In genomic region chrX:31894152-31894551, GRCh38 we compare ENCODE assay signal across 29 cellular contexts.
"Had no signal": no experiment of that assay in that cellular context is flagged by ENCODE, and none has a peak within 500 bp of the region (broad histone marks: within the 10 kb centered on the region; RNA-seq: fewer than 3 reads in every experiment).

No MANE protein-coding gene starts in this region.

- H3K36me3 ChIP-seq: adrenal gland, gastroesophageal sphincter, lower lobe of right lung, thyroid gland, upper lobe of right lung had no signal

- H3K9me3 ChIP-seq: adrenal gland, body of pancreas, gastroesophageal sphincter, lower lobe of right lung, thyroid gland, upper lobe of right lung had no signal

- H3K27me3 ChIP-seq: adrenal gland, body of pancreas, gastroesophageal sphincter, hepatocyte, thyroid gland, upper lobe of right lung had no signal

- H3K4me3 ChIP-seq: adrenal gland, body of pancreas, coronary artery, dorsolateral prefrontal cortex, gastroesophageal sphincter, hepatocyte, lower lobe of right lung, thyroid gland, upper lobe of right lung had no signal

- FAIRE-seq: keratinocyte, small intestine, TTC549 had no signal

- DNase-seq: activated CD4-positive, alpha-beta T cell treated with anti-CD3 and anti-CD28 coated beads for 4 hours; activated CD4-positive, alpha-beta T cell treated with anti-CD3 and anti-CD28 coated beads, Interleukin-2, amount 50 U/mL, for 4 hours; activated naive CD4-positive, alpha-beta T cell treated with Interleukin-2 at 50 U/mL for 16 hours; activated naive CD8-positive, alpha-beta T cell treated with anti-CD3 and anti-CD28 coated beads for 36 hours; activated T-cell treated with anti-CD3 and anti-CD28 coated beads for 4 hours; activated T-cell treated with anti-CD3 and anti-CD28 coated beads, Interleukin-2, amount 50 U/mL, for 72 hours; aorta; effector memory CD4-positive, alpha-beta T cell; left colon; lower lobe of right lung; mesenchymal stem cell; naive thymus-derived CD8-positive, alpha-beta T cell; posterior cingulate gyrus; small intestine; stimulated activated CD4-positive, alpha-beta T cell treated with anti-CD3 and anti-CD28 coated beads, Interleukin-4, amount 100 ng/mL, for 24 hours; T-helper 9 cell; thyroid gland; upper lobe of right lung had no signal

- ATAC-seq: activated T-cell treated with anti-CD3 and anti-CD28 coated beads, Interleukin-2, amount 50 U/mL, for 72 hours; body of pancreas; gastroesophageal sphincter; left colon; lower lobe of right lung; naive thymus-derived CD8-positive, alpha-beta T cell; sciatic nerve; stimulated activated effector memory CD8-positive, alpha-beta T cell treated with anti-CD3 and anti-CD28 coated beads, Interleukin-12 subunit alpha, Interleukin-12 subunit beta, amount 100 ng/mL, for 72 hours; upper lobe of right lung had no signal

- H3K4me1 ChIP-seq: adrenal gland, body of pancreas, gastroesophageal sphincter, lower lobe of right lung, thyroid gland, upper lobe of right lung had no signal

- H3K27ac ChIP-seq: adrenal gland, body of pancreas, coronary artery, dorsolateral prefrontal cortex, gastroesophageal sphincter, hepatocyte, lower lobe of right lung, thyroid gland, upper lobe of right lung, VCaP had no signal
